ENCODE assay signal across 8 cellular contexts in the genomic region with DNA sequence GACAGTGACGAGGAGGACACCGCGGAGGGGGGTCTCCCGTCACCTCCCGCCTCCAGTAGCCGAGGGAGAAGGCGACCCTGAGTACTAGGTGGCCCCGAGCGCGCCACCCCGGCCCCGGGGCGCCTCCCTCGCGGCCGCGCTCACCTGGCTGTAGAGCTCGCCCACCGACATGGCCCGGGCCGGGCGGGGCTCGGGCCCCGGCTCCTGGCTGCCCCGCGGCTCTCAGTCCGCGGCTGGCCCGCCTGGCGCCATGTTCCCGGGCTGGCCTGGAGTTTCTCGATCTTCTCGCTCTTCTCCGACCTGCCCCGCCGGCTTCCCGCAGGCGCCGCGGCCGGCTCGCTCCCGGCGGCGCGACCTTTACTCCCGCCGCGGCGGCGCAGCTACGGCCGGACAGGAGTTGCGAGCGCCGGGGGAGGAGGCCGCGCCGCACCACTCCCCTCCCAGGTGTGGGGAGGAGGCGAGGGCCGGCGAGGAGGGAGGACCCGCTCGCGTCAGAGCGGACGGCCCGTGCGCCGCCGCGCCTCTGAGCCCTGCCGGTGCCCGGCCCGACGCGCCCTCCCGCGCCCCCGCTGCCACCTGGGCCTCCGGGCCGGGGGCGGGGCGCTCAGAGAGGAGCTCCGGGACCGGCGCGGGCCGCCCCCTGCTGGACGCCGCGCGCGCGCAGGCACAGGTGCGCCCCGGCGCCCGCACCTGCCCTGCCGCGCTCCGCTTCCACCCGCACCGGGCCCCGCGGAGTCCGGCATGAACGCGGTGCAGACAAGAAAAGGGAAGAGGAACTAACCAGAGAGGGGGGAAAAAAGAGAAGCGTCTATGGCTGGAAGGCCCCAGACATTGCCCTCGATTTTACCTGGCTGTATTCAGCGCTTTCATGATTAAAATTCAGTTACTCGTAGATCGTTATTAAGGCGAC. TPM values are rescaled to one million over a fixed set of nuclear protein-coding genes. Genes with fewer than 3 reads are reported as not detected.
A peak's percentile ranks its signal among the peaks of the same experiment; 100 is the strongest.
DNase-seq lines count a peak whose midpoint lies in the region; ATAC-seq and TF ChIP-seq lines count a peak whose summit lies in the region.

Gene MYO5B (minus strand): TSS at position 525 of the 910 bp plus-strand sequence. CDS start 354 bp downstream, at position 171.

- H3K36me3 Mint-ChIP-seq in central memory CD8-positive, alpha-beta T cell (ENCODE audit: insufficient read depth), result no peaks in the 10 kb centered on the region
- H3K36me3 Mint-ChIP-seq in CD14-positive monocyte, result peaks cover 0 to 3% of the 10 kb centered on the region in 2 donors

- H3K27me3 ChIP-seq in lung (ENCODE audit: control insufficient read depth, insufficient read depth), result no peaks in the 10 kb centered on the region

- H3K4me3 ChIP-seq in lung, result peak within 1 kb of the TSS; percentile 55

- H3K27ac Mint-ChIP-seq in central memory CD8-positive, alpha-beta T cell (ENCODE audit: low read depth), result no peak within 1 kb of the TSS
- peak within 1 kb of the TSS in 1 of 7 donors; percentile 66 for H3K27ac Mint-ChIP-seq in CD14-positive monocyte

- H3K4me1 Mint-ChIP-seq in central memory CD8-positive, alpha-beta T cell, result peaks cover 15% of the 10 kb centered on the region
- peaks cover 9% of the 10 kb centered on the region for H3K4me1 Mint-ChIP-seq in CD14-positive monocyte

- intact Hi-C loops in CD14-positive monocyte (cut with micrococcal nuclease), result no loop called here

- peak within 1 kb of the TSS in 1 of 2 donors; percentile 55 for H3K27ac ChIP-seq in lung (ENCODE audit: low read depth in 1 of 2, low read length in 1 of 2)

- H3K4me3 Mint-ChIP-seq in central memory CD8-positive, alpha-beta T cell, result peak within 1 kb of the TSS; percentile 60
- H3K4me3 Mint-ChIP-seq in CD14-positive monocyte, result peak within 1 kb of the TSS in 1 of 2 donors; percentile 79

- H3K9me3 Mint-ChIP-seq in central memory CD8-positive, alpha-beta T cell, result no peaks in the 10 kb centered on the region
- peaks cover 0 to 8% (median 5%) of the 10 kb centered on the region in 7 donors for H3K9me3 Mint-ChIP-seq in CD14-positive monocyte

- in situ Hi-C loops in KBM-7 (cut with MboI; ENCODE audit: low pct_unique_long_range_greater_than_20kb, low sequenced_read_pairs), result no loop called here

- 1 to 2% methylated on average over 74 to 115 of the region's 115 CpGs for WGBS in lung, 2 donors

- peaks cover 83% of the 10 kb centered on the region for H3K27me3 Mint-ChIP-seq in central memory CD8-positive, alpha-beta T cell
- peaks cover 66 to 78% (median 66%) of the 10 kb centered on the region in 3 donors for H3K27me3 Mint-ChIP-seq in CD14-positive monocyte (ENCODE audit: low read depth in 3 of 3)

- peak; percentile 53 for ATAC-seq in GM21423 (IDR thresholded peaks at IDR 0.05; ENCODE audit: unreplicated experiment)
- peak; percentile 64 for ATAC-seq in central memory CD8-positive, alpha-beta T cell (replicated peaks; ENCODE audit: extremely low read depth, poor library complexity, severe bottlenecking)
- ATAC-seq in lung (ENCODE audit: insufficient read depth, low FRiP score), result peak; percentile 93

- no peaks in the 10 kb centered on the region for H3K9me3 ChIP-seq in lung (ENCODE audit: control insufficient read depth in 2 of 2, insufficient read depth in 1 of 2, low read length in 1 of 2)

- DNase-seq in DMS53 treated with DMSO at 0.1 percent for 48 hours (lab: John Stamatoyannopoulos, UW; ENCODE audit: unreplicated experiment) (peak; percentile 95), KBM-7 (peak; percentile 22), T-helper 9 cell (peak; percentile 26), lung (ENCODE audit: low spot score) (peak; percentile 78), CD14-positive monocyte (ENCODE audit: low spot score) (no peak)
- DNase-seq in central memory CD8-positive, alpha-beta T cell (ENCODE audit: low spot score in 2 of 2), result no peak
- DNase-seq in stimulated activated CD8-positive, alpha-beta memory T cell treated with anti-CD3 and anti-CD28 coated beads, Interleukin-2, amount 100 ng/mL, for 48 hours (ENCODE audit: low read depth in 2 of 2), result peak; percentile 36 to 49

- TF ChIP-seq CTCF in lung (IDR thresholded peaks at IDR 0.05; ENCODE audit: control extremely low read depth, extremely low read depth) (no peak), CD14-positive monocyte (IDR thresholded peaks at IDR 0.05) (no peak)

- H3K4me1 ChIP-seq in lung (ENCODE audit: control insufficient read depth in 2 of 2, insufficient read depth in 2 of 2, low read length in 2 of 2), result no peaks in the 10 kb centered on the region

- no peaks in the 10 kb centered on the region for H3K36me3 ChIP-seq in lung (ENCODE audit: control insufficient read depth in 2 of 2, insufficient read depth in 2 of 2, low read length in 2 of 2)

RNA-seq across cellular contexts. Expression of gene MYO5B, which starts in this region (rescaled TPM):
- 10 to 100 TPM; 24.5 to 25.6 TPM for total RNA-seq in lung
- polyA plus RNA-seq in lung (10 to 100 TPM in 1 of 2 donors, 1 to 10 TPM in 1; 9.7 to 15.0 TPM), CD14-positive monocyte (not detected)

Comparison
In these comparisons a context has a peak if more than half of its experiments do, and no peak if none do; other contexts are left out.
1. RNA of gene MYO5B (polyA plus RNA-seq): 9.7 to 15.0 TPM in lung; not detected in CD14-positive monocyte; every median in the first group is over 10 times any median in the second.
2. DNase-seq: peak in DMS53 treated with DMSO at 0.1 percent for 48 hours (single experiment), KBM-7 (single experiment), T-helper 9 cell (single experiment), lung (single experiment) and stimulated activated CD8-positive, alpha-beta memory T cell treated with anti-CD3 and anti-CD28 coated beads, Interleukin-2, amount 100 ng/mL, for 48 hours (2 of 2); none in central memory CD8-positive, alpha-beta T cell (0 of 2) and CD14-positive monocyte (single experiment).
3. Peak in every context shown above with its lines, with median percentiles within 50 percentile points of each other: ATAC-seq.